Comparison of ENCODE assay signal across 7 cellular contexts in the genomic region with DNA sequence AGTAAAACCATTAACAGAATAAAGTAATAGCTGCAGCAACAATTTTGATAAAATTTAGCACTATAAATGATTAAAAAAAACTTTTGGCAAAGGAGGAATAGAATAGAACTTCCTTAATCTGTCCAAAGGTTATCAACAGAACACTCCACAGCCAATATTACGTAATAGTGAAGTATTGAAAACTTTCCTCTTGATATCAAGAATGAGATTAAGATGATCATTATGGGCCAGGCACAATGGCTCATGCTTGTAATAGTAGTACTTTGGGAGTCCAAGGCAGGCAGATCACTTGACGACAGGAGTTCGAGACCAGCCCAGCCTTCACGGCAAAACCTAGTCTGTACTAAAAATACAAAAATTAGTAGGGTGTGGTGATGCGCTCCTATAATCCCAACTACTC.
"Had no signal": no experiment of that assay in that cellular context is flagged by ENCODE, and none has a peak within 500 bp of the region (broad histone marks: within the 10 kb centered on the region; RNA-seq: fewer than 3 reads in every experiment).

No MANE protein-coding gene starts in this region.

- H3K27ac ChIP-seq: HL-60 had no signal

- ATAC-seq: GM23338, HCT116 had no signal

- H3K4me3 ChIP-seq: GM23338, HAP-1 had no signal

- H3K4me2 ChIP-seq: GM23338 had no signal

- H3K9me3 ChIP-seq: HAP-1 had no signal

- H2AFZ ChIP-seq: GM23338 had no signal

- DNase-seq: H7, HFFc6, KG1 had no signal
